Comparison of ENCODE assay signal across 9 cellular contexts in the genomic region with DNA sequence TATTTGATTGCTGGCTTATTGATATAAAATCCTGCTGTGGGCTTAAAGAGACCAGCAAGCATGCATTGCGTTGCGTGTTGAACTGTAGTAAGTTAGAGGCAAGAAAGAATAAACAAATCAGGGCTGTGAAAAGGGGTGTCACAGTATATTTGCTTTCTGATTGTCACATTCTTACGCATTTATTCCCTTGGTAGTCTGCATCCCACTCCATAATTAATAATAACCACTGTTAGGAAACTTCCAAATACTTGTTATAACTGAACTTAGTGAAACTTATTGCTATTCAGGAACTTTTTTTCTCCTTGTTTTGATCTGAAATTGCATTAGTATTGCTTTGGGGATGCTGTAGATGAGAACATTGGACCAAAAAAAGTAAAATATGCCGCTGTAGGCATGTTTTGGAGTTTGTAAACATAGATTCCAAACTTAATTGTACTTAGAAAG. TPM values are rescaled to one million over a fixed set of nuclear protein-coding genes. Genes with fewer than 3 reads are reported as not detected.
DNase-seq lines count a peak whose midpoint lies in the region; ATAC-seq and TF ChIP-seq lines count a peak whose summit lies in the region.
"Had no signal": no experiment of that assay in that cellular context is flagged by ENCODE, and none has a peak within 500 bp of the region (broad histone marks: within the 10 kb centered on the region; RNA-seq: fewer than 3 reads in every experiment).

No MANE protein-coding gene starts in this region.

- peak overlapping the region; percentile 90 for H3K27ac Mint-ChIP-seq in neural crest cell (ENCODE audit: unreplicated experiment)
- no peak overlapping the region for H3K27ac Mint-ChIP-seq in activated naive CD8-positive, alpha-beta T cell treated with anti-CD3 and anti-CD28 coated beads, Interleukin-2, amount 50 U/mL, for 24 hours

- no peaks in the 10 kb centered on the region for H3K9me3 ChIP-seq in heart right ventricle

- H3K36me3 ChIP-seq in heart right ventricle, result no peaks in the 10 kb centered on the region

- TF ChIP-seq CTCF in heart right ventricle (IDR thresholded peaks at IDR 0.05) (no peak), neural crest cell (conservative IDR thresholded peaks at IDR 0.05) (no peak)

- peak overlapping the region in 9 of 10 donors; percentile 55 to 70 (median 62) for H3K4me3 ChIP-seq in heart right ventricle

- 52% methylated on average over 4 of the region's 4 CpGs for WGBS in heart right ventricle, 2 donors

- peaks cover 0 to 20% (median 10%) of the 10 kb centered on the region in 9 donors for H3K4me1 ChIP-seq in heart right ventricle

- H3K27me3 Mint-ChIP-seq in neural crest cell (ENCODE audit: low read depth), result no peaks in the 10 kb centered on the region
- H3K27me3 Mint-ChIP-seq in activated naive CD8-positive, alpha-beta T cell treated with anti-CD3 and anti-CD28 coated beads, Interleukin-2, amount 50 U/mL, for 24 hours, result peaks cover 41% of the 10 kb centered on the region

- peak in 2 of 8 donors; percentile 7 to 30 for ATAC-seq in heart right ventricle
- no peak for ATAC-seq in activated naive CD8-positive, alpha-beta T cell treated with anti-CD3 and anti-CD28 coated beads, Interleukin-2, amount 50 U/mL, for 24 hours
- no peak for ATAC-seq in HG02571 (IDR thresholded peaks at IDR 0.05; ENCODE audit: unreplicated experiment)

- H3K27ac ChIP-seq in heart right ventricle, result peak overlapping the region in 7 of 10 donors; percentile 23 to 83 (median 73)
- H3K27ac ChIP-seq: epithelial cell of prostate had no signal

- intact Hi-C loops in heart right ventricle (cut with DNase I) (loop anchor here in 1 of 10 donors (10.0 kb wide), 1 partner anchor 56 kb away; no protein-coding TSS in a partner anchor), cardiac septum (cut with DNase I) (loop anchor here (5.0 to 10.0 kb wide), 3 partner anchors 138 to 464 kb away; no protein-coding TSS in a partner anchor)

- H3K4me3 Mint-ChIP-seq in neural crest cell, result peak overlapping the region; percentile 95
- H3K4me3 Mint-ChIP-seq in activated naive CD8-positive, alpha-beta T cell treated with anti-CD3 and anti-CD28 coated beads, Interleukin-2, amount 50 U/mL, for 24 hours, result no peak overlapping the region

- peaks cover 0 to 41% (median 5%) of the 10 kb centered on the region in 7 donors for H3K27me3 ChIP-seq in heart right ventricle

- H3K4me1 Mint-ChIP-seq in neural crest cell, result peaks cover 48% of the 10 kb centered on the region
- H3K4me1 Mint-ChIP-seq in activated naive CD8-positive, alpha-beta T cell treated with anti-CD3 and anti-CD28 coated beads, Interleukin-2, amount 50 U/mL, for 24 hours, result peaks cover 12% of the 10 kb centered on the region

- H3K36me3 Mint-ChIP-seq in neural crest cell (ENCODE audit: low read depth), result peaks cover 5% of the 10 kb centered on the region
- no peaks in the 10 kb centered on the region for H3K36me3 Mint-ChIP-seq in activated naive CD8-positive, alpha-beta T cell treated with anti-CD3 and anti-CD28 coated beads, Interleukin-2, amount 50 U/mL, for 24 hours (ENCODE audit: low read depth)

- DNase-seq in heart right ventricle, result no peak
- DNase-seq in cardiac septum (ENCODE audit: low spot score), result no peak
- peak; percentile 9 for DNase-seq in fibroblast of peridontal ligament (ENCODE audit: extremely low read depth)
- no peak for DNase-seq in neural crest cell (ENCODE audit: low read depth, low spot score)
- DNase-seq in activated naive CD8-positive, alpha-beta T cell treated with anti-CD3 and anti-CD28 coated beads, Interleukin-2, amount 50 U/mL, for 24 hours, result no peak
- no peak for DNase-seq in DMS79 (lab: John Stamatoyannopoulos, UW)
- DNase-seq in middle frontal gyrus (ENCODE audit: extremely low spot score, low spot score), result no peak

- no peaks in the 10 kb centered on the region for H3K9me3 Mint-ChIP-seq in neural crest cell
- no peaks in the 10 kb centered on the region for H3K9me3 Mint-ChIP-seq in activated naive CD8-positive, alpha-beta T cell treated with anti-CD3 and anti-CD28 coated beads, Interleukin-2, amount 50 U/mL, for 24 hours

RNA-seq across cellular contexts. Expression of a gene that starts 1.7 kb away (rescaled TPM):
- 10 to 100 TPM; 19.1 to 41.9 (median 33.3) TPM for total RNA-seq in heart right ventricle
- 1 to 10 TPM; 1.4 to 8.9 TPM for polyA plus RNA-seq in heart right ventricle
- 42.8 TPM for total RNA-seq in cardiac septum
- total RNA-seq in neural crest cell, result 21.2 and 22.7 TPM in 2 replicates
